In the genomic region with DNA sequence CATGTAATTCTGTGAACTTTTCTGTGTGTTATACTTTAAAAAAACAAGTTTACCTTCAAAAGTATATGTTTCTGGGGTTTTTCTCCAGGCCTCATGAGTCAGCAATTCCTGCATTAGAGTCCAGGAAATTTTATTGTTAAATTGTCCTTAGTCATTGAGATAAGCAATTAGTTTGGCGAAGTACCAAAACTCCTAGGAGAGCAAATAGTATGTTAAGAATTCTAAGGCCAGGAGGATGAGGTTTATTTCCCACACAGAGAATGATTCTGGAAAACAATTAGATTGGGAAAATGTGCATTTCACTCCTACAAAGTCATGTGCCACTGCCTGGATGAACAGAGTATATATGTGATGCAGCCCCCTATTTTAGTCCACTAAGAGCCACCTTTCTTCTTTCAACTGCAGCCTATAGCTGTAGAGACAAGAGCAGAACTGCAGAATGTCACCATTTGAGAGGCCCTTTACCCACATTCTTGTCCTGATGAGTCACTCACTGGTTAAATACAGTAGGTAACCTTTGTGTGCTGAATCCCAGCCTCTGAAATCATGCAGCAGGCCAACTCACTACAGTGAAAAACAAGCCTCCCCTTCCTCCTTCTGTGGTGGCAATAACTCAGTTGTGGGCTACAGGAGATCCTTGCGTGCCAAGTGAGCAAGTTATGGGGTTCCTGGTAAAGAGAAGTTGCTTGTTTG, we compare ENCODE assay signal across 9 cellular contexts.
A peak's percentile ranks its signal among the peaks of the same experiment; 100 is the strongest.
DNase-seq lines count a peak whose midpoint lies in the region; ATAC-seq and TF ChIP-seq lines count a peak whose summit lies in the region.
"Had no signal": no experiment of that assay in that cellular context is flagged by ENCODE, and none has a peak within 500 bp of the region (broad histone marks: within the 10 kb centered on the region; RNA-seq: fewer than 3 reads in every experiment).

No MANE protein-coding gene starts in this region.

- H3K4me3 Mint-ChIP-seq in stimulated activated effector memory CD8-positive, alpha-beta T cell treated with anti-CD3 and anti-CD28 coated beads, Interleukin-12 subunit alpha, Interleukin-12 subunit beta, amount 100 ng/mL, for 72 hours: no peak overlapping the region
- H3K4me3 Mint-ChIP-seq: CD4-positive, CD25-positive, alpha-beta regulatory T cell had no signal

- H3K27ac ChIP-seq in foreskin keratinocyte (peak overlapping the region; percentile 7), aorta (ENCODE audit: low read depth in 1 of 2, low read length in 2 of 2) (no peak overlapping the region)

- H3K9me3 Mint-ChIP-seq in stimulated activated effector memory CD8-positive, alpha-beta T cell treated with anti-CD3 and anti-CD28 coated beads, Interleukin-12 subunit alpha, Interleukin-12 subunit beta, amount 100 ng/mL, for 72 hours: no peaks in the 10 kb centered on the region

- 67 to 71% methylated on average over 2 of the region's 2 CpGs for WGBS in aorta, 2 donors

- in situ Hi-C loops in GM13977 (cut with MboI; ENCODE audit: low pct_unique_long_range_greater_than_20kb, low sequenced_read_pairs, unreplicated experiment): no loop called here

- DNase-seq in NCI-H2171 treated with DMSO at 0.1 percent for 48 hours (lab: John Stamatoyannopoulos, UW) (peak; percentile 30), NCI-H2171 (lab: John Stamatoyannopoulos, UW) (no peak), SKM-1 (lab: John Stamatoyannopoulos, UW; ENCODE audit: unreplicated experiment) (peak; percentile 46), foreskin keratinocyte (peak; percentile 85 to 92), NCI-H1048 (lab: John Stamatoyannopoulos, UW) (no peak), aorta (no peak), GM13977 (ENCODE audit: low spot score) (no peak)
- no peak for DNase-seq in stimulated activated effector memory CD8-positive, alpha-beta T cell treated with anti-CD3 and anti-CD28 coated beads, Interleukin-12 subunit alpha, Interleukin-12 subunit beta, amount 100 ng/mL, for 72 hours (ENCODE audit: low spot score in 2 of 2)
- DNase-seq: CD4-positive, CD25-positive, alpha-beta regulatory T cell had no signal

- TF ChIP-seq CTCF in foreskin keratinocyte (conservative IDR thresholded peaks at IDR 0.05) (no peak), GM13977 (IDR thresholded peaks at IDR 0.05; ENCODE audit: extremely low read depth, insufficient read depth, missing control alignments) (no peak)

- H3K9me3 ChIP-seq in aorta (ENCODE audit: control insufficient read depth, low read length): no peaks in the 10 kb centered on the region

- H3K4me1 ChIP-seq in foreskin keratinocyte (peaks cover 45% of the 10 kb centered on the region), aorta (ENCODE audit: control insufficient read depth in 1 of 2, insufficient read depth in 2 of 2, low read length in 2 of 2) (peaks cover 0 to 4% of the 10 kb centered on the region in 2 donors)

- H3K36me3 Mint-ChIP-seq in stimulated activated effector memory CD8-positive, alpha-beta T cell treated with anti-CD3 and anti-CD28 coated beads, Interleukin-12 subunit alpha, Interleukin-12 subunit beta, amount 100 ng/mL, for 72 hours: no peaks in the 10 kb centered on the region
- H3K36me3 Mint-ChIP-seq: CD4-positive, CD25-positive, alpha-beta regulatory T cell had no signal

- H3K27me3 ChIP-seq in foreskin keratinocyte (no peaks in the 10 kb centered on the region), aorta (ENCODE audit: control insufficient read depth in 1 of 2, insufficient read depth in 2 of 2, low read length in 1 of 2) (no peaks in the 10 kb centered on the region)

- intact Hi-C loops in aorta (cut with DNase I): loop anchor here in 1 of 2 donors (10.0 kb wide), 1 partner anchor 457 kb away; a partner anchor contains a TSS

- no peak overlapping the region for H3K27ac Mint-ChIP-seq in stimulated activated effector memory CD8-positive, alpha-beta T cell treated with anti-CD3 and anti-CD28 coated beads, Interleukin-12 subunit alpha, Interleukin-12 subunit beta, amount 100 ng/mL, for 72 hours
- H3K27ac Mint-ChIP-seq: CD4-positive, CD25-positive, alpha-beta regulatory T cell had no signal

- H3K4me1 Mint-ChIP-seq in stimulated activated effector memory CD8-positive, alpha-beta T cell treated with anti-CD3 and anti-CD28 coated beads, Interleukin-12 subunit alpha, Interleukin-12 subunit beta, amount 100 ng/mL, for 72 hours: no peaks in the 10 kb centered on the region
- H3K4me1 Mint-ChIP-seq: CD4-positive, CD25-positive, alpha-beta regulatory T cell had no signal

- no peak overlapping the region for H3K4me3 ChIP-seq in aorta (ENCODE audit: low read length in 2 of 2)

- no peaks in the 10 kb centered on the region for H3K36me3 ChIP-seq in aorta (ENCODE audit: control insufficient read depth in 1 of 2, insufficient read depth in 2 of 2, low read length in 1 of 2)

- peak; percentile 73 for ATAC-seq in foreskin keratinocyte
- ATAC-seq in stimulated activated effector memory CD8-positive, alpha-beta T cell treated with anti-CD3 and anti-CD28 coated beads, Interleukin-12 subunit alpha, Interleukin-12 subunit beta, amount 100 ng/mL, for 72 hours: peak; percentile 68
- ATAC-seq in aorta (ENCODE audit: low FRiP score): no peak

Comparison
In these comparisons a context has a peak if more than half of its experiments do, and no peak if none do; other contexts are left out.
1. DNase-seq: peak in NCI-H2171 treated with DMSO at 0.1 percent for 48 hours (single experiment), SKM-1 (single experiment) and foreskin keratinocyte (2 of 2); none in NCI-H2171 (single experiment), stimulated activated effector memory CD8-positive, alpha-beta T cell treated with anti-CD3 and anti-CD28 coated beads, Interleukin-12 subunit alpha, Interleukin-12 subunit beta, amount 100 ng/mL, for 72 hours (0 of 2), NCI-H1048 (single experiment), aorta (0 of 2) and GM13977 (single experiment).